ENCODE assay signal across 8 cellular contexts in the genomic region with DNA sequence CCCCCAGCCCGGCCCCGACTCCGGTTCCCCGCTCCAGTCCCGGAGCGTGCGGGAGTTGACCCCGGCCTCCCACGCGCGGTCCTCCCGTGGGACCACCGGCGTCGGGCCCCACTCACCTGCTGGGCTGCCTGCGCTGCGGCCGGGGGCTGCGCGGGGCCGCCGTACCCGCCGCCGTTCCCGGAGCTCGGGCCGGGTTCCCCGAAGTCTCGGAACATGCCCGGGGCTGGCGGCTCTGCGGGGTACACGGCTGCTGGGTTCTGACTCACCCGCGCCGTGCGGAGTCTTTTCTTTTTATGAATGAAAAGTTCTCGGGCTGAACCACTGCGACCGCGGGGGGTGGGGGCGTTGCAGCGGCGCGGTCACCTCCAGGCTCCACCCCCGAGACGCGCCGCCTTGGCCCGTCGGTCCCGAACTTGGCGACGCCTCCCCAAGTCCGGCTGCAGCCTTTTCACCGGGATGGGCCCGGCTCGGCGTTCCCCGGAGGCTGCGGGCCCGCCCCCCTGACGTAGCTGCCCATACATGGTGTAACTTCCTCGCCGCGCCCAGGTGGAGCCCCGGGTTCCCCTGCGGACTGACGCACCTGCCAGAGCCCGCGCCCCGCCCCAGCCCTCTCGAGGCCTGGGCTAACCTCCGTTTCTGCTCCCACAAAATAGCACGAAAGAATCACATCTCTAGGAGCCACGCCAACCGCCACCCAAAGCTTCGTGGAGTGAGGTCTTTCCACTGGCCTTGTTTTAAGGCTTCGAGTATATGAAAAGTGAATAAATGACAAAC. TPM values are rescaled to one million over a fixed set of nuclear protein-coding genes. Genes with fewer than 3 reads are reported as not detected.
DNase-seq lines count a peak whose midpoint lies in the region; ATAC-seq and TF ChIP-seq lines count a peak whose summit lies in the region.

TSS of gene FOSL1 (minus strand) at position 264 of the 774 bp plus-strand sequence. CDS start at position 215, 49 bp downstream.

- DNase-seq in Caco-2 (peak; percentile 97), HPDE6-E6E7 (ENCODE audit: extremely low spot score) (peak; percentile 93), RWPE2 (ENCODE audit: low spot score) (peak; percentile 99), foreskin melanocyte (peak; percentile 85), non-pigmented ciliary epithelial cell (ENCODE audit: low read depth) (peak; percentile 78)
- peak; percentile 83 for DNase-seq in activated gamma-delta T cell treated with anti-CD3 and anti-CD28 coated beads, Interleukin-2, amount 50 U/mL, for 16 hours (ENCODE audit: low read depth)

- H3K27ac ChIP-seq in RWPE2 (ENCODE audit: poor library complexity, severe bottlenecking) (peak within 1 kb of the TSS; percentile 96), subcutaneous abdominal adipose tissue (ENCODE audit: low read depth, low read length) (peak within 1 kb of the TSS; percentile 30)

- no peaks in the 10 kb centered on the region; the same call in 1 of the 2 replicates for H3K27me3 ChIP-seq in Caco-2 (replicated peaks; ENCODE audit: control insufficient read depth, insufficient read depth, low read length)
- no peaks in the 10 kb centered on the region for H3K27me3 ChIP-seq in RWPE2 (ENCODE audit: insufficient read depth, poor library complexity, severe bottlenecking)
- H3K27me3 ChIP-seq in subcutaneous abdominal adipose tissue (ENCODE audit: control insufficient read depth in 5 of 5, insufficient read depth in 4 of 5, low read length in 5 of 5), result peaks cover 0 to 2% (median 0%) of the 10 kb centered on the region in 5 donors

- no peak for TF ChIP-seq CTCF in Caco-2 (IDR thresholded peaks at IDR 0.05; ENCODE audit: insufficient read depth in 1 of 2, low read depth in 1 of 2, low read length in 1 of 2, severe bottlenecking in 1 of 2, unreplicated experiment in 1 of 2)
- no peak for TF ChIP-seq CTCF in RWPE2 (IDR thresholded peaks at IDR 0.05; ENCODE audit: poor library complexity, severe bottlenecking)

- H3K9ac ChIP-seq in subcutaneous abdominal adipose tissue (ENCODE audit: low read length in 5 of 5), result peak within 1 kb of the TSS in 4 of 5 donors; percentile 36 to 87 (median 82)

- H3K9me3 Mint-ChIP-seq in Caco-2 (ENCODE audit: unreplicated experiment), result no peaks in the 10 kb centered on the region

- CTCF ChIA-PET in Caco-2 (lab: Charles Lee), result interaction anchor here (0.6 to 4.3 kb wide), 5 partner anchors 10 to 82 kb away, joined by 7 to 36 read pairs (median 9); partner anchors contain the start of genes CCDC85B and FIBP

- peaks cover 16% of the 10 kb centered on the region for H3K36me3 Mint-ChIP-seq in Caco-2 (ENCODE audit: insufficient read depth, unreplicated experiment)

- no peaks in the 10 kb centered on the region for H3K9me3 ChIP-seq in Caco-2
- H3K9me3 ChIP-seq in RWPE2 (ENCODE audit: severe bottlenecking), result no peaks in the 10 kb centered on the region
- no peaks in the 10 kb centered on the region for H3K9me3 ChIP-seq in subcutaneous abdominal adipose tissue (ENCODE audit: control insufficient read depth in 5 of 5, low read length in 5 of 5)

- no peaks in the 10 kb centered on the region for H3K36me3 ChIP-seq in Caco-2 (ENCODE audit: control insufficient read depth, insufficient read depth, low read length)
- peaks cover 36% of the 10 kb centered on the region for H3K36me3 ChIP-seq in RWPE2 (ENCODE audit: low read depth)
- no peaks in the 10 kb centered on the region for H3K36me3 ChIP-seq in subcutaneous abdominal adipose tissue (ENCODE audit: control insufficient read depth in 5 of 5, insufficient read depth in 5 of 5, low read length in 5 of 5)

- peaks cover 22% of the 10 kb centered on the region for H3K4me1 Mint-ChIP-seq in Caco-2 (ENCODE audit: low read depth, unreplicated experiment)

- H3K4me3 Mint-ChIP-seq in Caco-2 (ENCODE audit: unreplicated experiment), result peak within 1 kb of the TSS; percentile 79

- ATAC-seq in GM19467 (IDR thresholded peaks at IDR 0.05; ENCODE audit: unreplicated experiment) (peak; percentile 70), RWPE2 (ENCODE audit: low read depth) (peak; percentile 83)

- H3K27ac Mint-ChIP-seq in Caco-2 (ENCODE audit: unreplicated experiment), result peak within 1 kb of the TSS; percentile 76

- intact Hi-C loops in Caco-2 (cut with micrococcal nuclease; ENCODE audit: unreplicated experiment), result loop anchor here (1.0 kb wide), 2 partner anchors 11 to 12 kb away; partner anchors contain the start of gene FIBP

- BruUV-seq in Caco-2 (replicated peaks; lab: Mats Ljungman, UMichigan), result no TSS peak

- H3K4me3 ChIP-seq in Caco-2 (ENCODE audit: low read depth, low read length) (peak within 1 kb of the TSS; percentile 75), RWPE2 (ENCODE audit: severe bottlenecking) (peak within 1 kb of the TSS; percentile 77), subcutaneous abdominal adipose tissue (ENCODE audit: low read depth in 1 of 5, low read length in 5 of 5) (peak within 1 kb of the TSS; percentile 40 to 82 (median 79))

- no peaks in the 10 kb centered on the region for H3K27me3 Mint-ChIP-seq in Caco-2 (ENCODE audit: insufficient read depth, unreplicated experiment)

- POLR2A ChIA-PET in Caco-2 (lab: Charles Lee), result interaction anchor here (0.6 to 2.7 kb wide), 4 partner anchors 9 to 41 kb away, joined by 3 to 27 read pairs (median 4); partner anchors contain the start of gene CCDC85B

- H3K4me1 ChIP-seq in Caco-2 (peaks cover 29% of the 10 kb centered on the region), RWPE2 (ENCODE audit: insufficient read depth, poor library complexity, severe bottlenecking) (peaks cover 48% of the 10 kb centered on the region), subcutaneous abdominal adipose tissue (ENCODE audit: control insufficient read depth in 5 of 5, insufficient read depth in 5 of 5, low read length in 5 of 5) (peaks cover 0 to 21% (median 14%) of the 10 kb centered on the region in 5 donors)

RNA-seq across cellular contexts. Expression of gene FOSL1, which starts in this region (rescaled TPM):
- 2.7 and 3.9 TPM in 2 replicates for total RNA-seq in Caco-2 (2022)

Comparison
In these comparisons a context has a peak if more than half of its experiments do, and no peak if none do; other contexts are left out.
1. Peak in every context shown above with its lines: DNase-seq, ATAC-seq, H3K4me3 ChIP-seq and H3K27ac ChIP-seq.